32 cellular contexts compared by ENCODE assay signal in the genomic region with DNA sequence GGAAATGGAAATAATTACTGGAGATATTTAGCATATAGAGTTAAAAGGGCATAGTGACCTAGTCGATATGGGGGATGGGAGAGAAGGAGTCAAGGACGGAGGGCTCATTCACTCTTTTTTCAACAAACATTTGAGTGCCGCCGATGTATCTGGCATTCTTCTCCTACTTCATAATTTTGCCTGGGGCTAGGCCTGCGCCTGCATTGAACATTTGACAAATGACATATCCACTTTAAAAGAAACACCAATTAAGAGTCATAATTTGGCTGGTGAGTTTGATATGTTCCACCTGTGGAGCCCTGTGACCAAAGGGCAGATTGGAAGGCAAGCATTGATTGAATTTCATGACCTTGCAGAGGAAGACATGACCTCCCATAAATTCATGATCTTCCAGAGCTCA. TPM values are rescaled to one million over a fixed set of nuclear protein-coding genes. Genes with fewer than 3 reads are reported as not detected.
"Had no signal": no experiment of that assay in that cellular context is flagged by ENCODE, and none has a peak within 500 bp of the region (broad histone marks: within the 10 kb centered on the region; RNA-seq: fewer than 3 reads in every experiment).

No MANE protein-coding gene starts in this region.

- H3K4me3 Mint-ChIP-seq: activated CD4-positive, alpha-beta memory T cell treated with anti-CD3 and anti-CD28 coated beads, Interleukin-2, amount 10 ng/mL, durations not matched to agents 7 days and 5 days; activated CD4-positive, alpha-beta T cell treated with anti-CD3 and anti-CD28 coated beads for 36 hours; activated naive CD4-positive, alpha-beta T cell treated with anti-CD3 and anti-CD28 coated beads, Interleukin-2, amount 10 ng/mL, durations not matched to agents 7 days and 5 days; activated naive CD8-positive, alpha-beta T cell treated with anti-CD3 and anti-CD28 coated beads for 36 hours had no signal

- DNase-seq: activated CD4-positive, alpha-beta memory T cell treated with anti-CD3 and anti-CD28 coated beads, Interleukin-2, amount 10 ng/mL, durations not matched to agents 7 days and 5 days; activated CD4-positive, alpha-beta T cell treated with anti-CD3 and anti-CD28 coated beads for 36 hours; activated CD4-positive, alpha-beta T cell treated with anti-CD3 and anti-CD28 coated beads, Interleukin-2, amount 50 U/mL, for 1 hour; activated gamma-delta T cell treated with Interleukin-2 at 50 U/mL for 16 hours; activated naive CD4-positive, alpha-beta T cell treated with anti-CD3 and anti-CD28 coated beads, Interleukin-2, amount 10 ng/mL, durations not matched to agents 7 days and 5 days; activated naive CD8-positive, alpha-beta T cell treated with anti-CD3 and anti-CD28 coated beads for 36 hours; activated T-cell treated with anti-CD3 and anti-CD28 coated beads for 4 hours; activated T-cell treated with anti-CD3 and anti-CD28 coated beads, Interleukin-2, amount 50 U/mL, for 48 hours; adrenal gland; anterior cingulate cortex; cerebellar nuclear complex; KG1; NCI-H1092; NCI-H1436; NCI-H1694 treated with DMSO at 0.1 percent for 48 hours; NCI-H2081; NCI-H446 treated with DMSO at 0.1 percent for 48 hours; NCI-H526; NCI-H82; NK-92 treated with Interleukin-12 subunit alpha and Interleukin-12 subunit beta, amount 100 ng/mL, for 24 hours; OCI-M1; Peyer's patch; Right ventricle myocardium superior; SJCRH30; SK-N-SH; T-helper 1 cell; WERI-Rb-1 had no signal

- H3K27ac Mint-ChIP-seq: activated CD4-positive, alpha-beta memory T cell treated with anti-CD3 and anti-CD28 coated beads, Interleukin-2, amount 10 ng/mL, durations not matched to agents 7 days and 5 days; activated CD4-positive, alpha-beta T cell treated with anti-CD3 and anti-CD28 coated beads for 36 hours; activated naive CD4-positive, alpha-beta T cell treated with anti-CD3 and anti-CD28 coated beads, Interleukin-2, amount 10 ng/mL, durations not matched to agents 7 days and 5 days; activated naive CD8-positive, alpha-beta T cell treated with anti-CD3 and anti-CD28 coated beads for 36 hours; activated T-helper 2 cell treated with anti-CD3 and anti-CD28 coated beads, Interferon-gamma antibody, Interleukin-2, Interleukin-4, amounts not matched to agents 10 μg/mL and 5 μg/mL and 100 μg/mL, durations not matched to agents 14 hours and 24 hours and 36 hours had no signal

- H3K9me3 ChIP-seq: adrenal gland, Peyer's patch, SJCRH30, SK-N-SH had no signal

- H3K27ac ChIP-seq: adrenal gland, Peyer's patch, RWPE1, WERI-Rb-1 had no signal

- H3K4me1 Mint-ChIP-seq: activated naive CD8-positive, alpha-beta T cell treated with anti-CD3 and anti-CD28 coated beads for 36 hours had no signal

- H3K36me3 ChIP-seq: adrenal gland, Peyer's patch, SJCRH30, WERI-Rb-1 had no signal

- H3K4me1 ChIP-seq: adrenal gland, Peyer's patch had no signal

- H3K36me3 Mint-ChIP-seq: activated naive CD8-positive, alpha-beta T cell treated with anti-CD3 and anti-CD28 coated beads for 36 hours had no signal

- H3K4me3 ChIP-seq: adrenal gland, Peyer's patch, SJCRH30 had no signal

- H3K4me2 ChIP-seq: SK-N-SH had no signal

- H3K9me2 ChIP-seq: SK-N-SH had no signal

- H3K9me3 Mint-ChIP-seq: activated CD4-positive, alpha-beta memory T cell treated with anti-CD3 and anti-CD28 coated beads, Interleukin-2, amount 10 ng/mL, durations not matched to agents 7 days and 5 days; activated naive CD4-positive, alpha-beta T cell treated with anti-CD3 and anti-CD28 coated beads, Interleukin-2, amount 10 ng/mL, durations not matched to agents 7 days and 5 days; activated naive CD8-positive, alpha-beta T cell treated with anti-CD3 and anti-CD28 coated beads for 36 hours; activated T-helper 2 cell treated with anti-CD3 and anti-CD28 coated beads, Interferon-gamma antibody, Interleukin-2, Interleukin-4, amounts not matched to agents 10 μg/mL and 5 μg/mL and 100 μg/mL, durations not matched to agents 14 hours and 24 hours and 36 hours had no signal

- H3K27me3 ChIP-seq: Peyer's patch, SJCRH30 had no signal

RNA-seq across cellular contexts. Expression of gene GPC3, which starts 2.6 kb away (rescaled TPM):
- total RNA-seq: activated CD8-positive, alpha-beta memory T cell treated with anti-CD3 and anti-CD28 coated beads for 36 hours; LHCN-M2; M059J had no signal
